16 cellular contexts compared by ENCODE assay signal in the genomic region with DNA sequence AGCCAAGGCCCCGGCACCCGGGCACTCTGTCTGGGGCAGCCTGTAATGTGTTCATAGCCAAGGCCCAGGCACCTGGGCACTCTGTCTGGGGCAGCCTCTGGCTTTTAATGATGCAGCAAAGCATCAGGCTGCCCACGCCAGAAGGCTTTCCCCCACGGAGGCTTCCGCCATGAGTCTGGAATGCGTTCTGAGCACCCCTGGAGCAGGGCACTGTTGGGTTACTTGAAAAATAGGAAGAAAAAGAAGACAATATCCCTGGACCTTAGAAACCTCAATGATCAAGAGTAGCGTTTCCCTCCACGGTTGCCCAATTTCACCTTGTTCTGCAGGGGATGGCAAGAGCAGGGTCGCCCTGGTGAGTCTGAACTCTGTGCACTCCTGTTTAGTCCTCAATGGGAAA.
"Had no signal": no experiment of that assay in that cellular context is flagged by ENCODE, and none has a peak within 500 bp of the region (broad histone marks: within the 10 kb centered on the region; RNA-seq: fewer than 3 reads in every experiment).

No MANE protein-coding gene starts in this region.

- ATAC-seq: gastrocnemius medialis; heart right ventricle; left colon; mucosa of descending colon; naive thymus-derived CD8-positive, alpha-beta T cell; stimulated activated effector memory CD8-positive, alpha-beta T cell treated with anti-CD3 and anti-CD28 coated beads, Interleukin-12 subunit alpha, Interleukin-12 subunit beta, amount 100 ng/mL, for 72 hours; stimulated activated naive CD8-positive, alpha-beta T cell treated with anti-CD3 and anti-CD28 coated beads, Interleukin-15, Interleukin-2, amounts not matched to agents 100 U/mL and 50 U/mL, for 24 hours had no signal

- H3K27ac ChIP-seq: epithelial cell of prostate, esophagus muscularis mucosa, gastrocnemius medialis, heart right ventricle, right atrium auricular region, testis, tibial nerve had no signal

- H3K27me3 ChIP-seq: esophagus muscularis mucosa, gastrocnemius medialis, heart right ventricle, right atrium auricular region, testis, tibial nerve had no signal

- H3K4me1 ChIP-seq: esophagus muscularis mucosa, gastrocnemius medialis, heart right ventricle, right atrium auricular region, testis had no signal

- H3K9me3 ChIP-seq: esophagus muscularis mucosa, gastrocnemius medialis, heart right ventricle, mucosa of descending colon, right atrium auricular region, testis, tibial nerve had no signal

- H3K4me3 ChIP-seq: esophagus muscularis mucosa, gastrocnemius medialis, heart right ventricle, mucosa of descending colon, right atrium auricular region, smooth muscle cell, testis, tibial nerve had no signal

- H3K36me3 ChIP-seq: esophagus muscularis mucosa, gastrocnemius medialis, heart right ventricle, right atrium auricular region, tibial nerve had no signal

- DNase-seq: effector memory CD4-positive, alpha-beta T cell; gastrocnemius medialis; heart right ventricle; hypothalamus; left colon; mucosa of descending colon; naive thymus-derived CD8-positive, alpha-beta T cell; stimulated activated CD4-positive, alpha-beta T cell treated with anti-CD3 and anti-CD28 coated beads, Interleukin-2, amount 100 ng/mL, for 48 hours; stimulated activated naive CD8-positive, alpha-beta T cell treated with anti-CD3 and anti-CD28 coated beads, Interleukin-15, Interleukin-2, amounts not matched to agents 100 U/mL and 50 U/mL, for 24 hours; testis had no signal
